In the genomic region with DNA sequence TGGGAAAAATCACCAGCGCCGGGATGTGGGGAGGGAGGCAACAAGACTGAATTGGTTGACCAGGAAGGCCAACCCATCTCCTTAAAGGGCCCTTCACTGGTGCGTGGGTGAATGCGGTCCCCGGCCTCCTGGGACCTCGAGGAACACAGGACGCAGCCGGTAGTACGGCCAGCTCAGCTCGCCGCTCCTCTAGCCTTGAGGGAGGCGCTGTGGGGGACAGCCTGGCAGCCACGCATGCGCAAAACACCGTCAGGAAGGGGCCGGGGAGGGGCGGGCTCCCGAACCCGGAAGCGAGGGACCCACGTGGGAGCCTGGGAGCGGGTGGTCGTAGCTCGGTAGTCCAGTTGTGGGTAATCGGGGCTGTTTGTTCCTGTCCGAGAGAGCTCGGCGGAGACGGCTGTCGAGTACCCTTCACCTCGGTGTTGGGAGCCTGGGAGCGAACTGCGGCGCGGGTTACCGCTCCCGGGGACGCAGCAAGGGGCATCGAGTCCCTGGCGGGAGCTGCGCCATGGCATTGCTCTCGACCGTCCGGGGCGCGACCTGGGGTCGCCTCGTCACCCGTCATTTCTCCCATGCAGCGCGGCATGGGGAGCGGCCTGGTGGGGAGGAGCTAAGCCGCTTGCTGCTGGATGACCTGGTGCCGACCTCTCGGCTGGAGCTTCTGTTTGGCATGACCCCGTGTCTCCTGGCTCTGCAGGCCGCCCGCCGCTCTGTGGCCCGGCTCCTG, we compare ENCODE assay signal across 1 cellular context.
TF ChIP-seq lines count a peak whose summit lies in the region.

Gene MRM1, plus strand, starts transcription at position 281 of the 727 bp plus-strand sequence. Its CDS starts 228 bp downstream, at position 509.

TF ChIP-seq in K562, 482 proteins besides CTCF, POLR2A, EP300 and RAD21 (continued from another document and continues in another):
- TF ChIP-seq BRCA1 (IDR thresholded peaks at IDR 0.05) (no peak), BRCA1 (CRISPR knock-in tag; IDR thresholded peaks at IDR 0.05) (no peak), RAD51 (IDR thresholded peaks at IDR 0.05; ENCODE audit: borderline replicate concordance, low read depth) (peak; percentile 62; the same call in 1 of the 2 replicates), MAX (CRISPR knock-in tag; IDR thresholded peaks at IDR 0.05) (peak; percentile 87), ARHGAP35 (IDR thresholded peaks at IDR 0.05; ENCODE audit: partially characterized antibody) (no peak), GTF2F1 (IDR thresholded peaks at IDR 0.05; ENCODE audit: low read depth, low read length) (no peak; the same call in 1 of the 2 replicates), ZNF239 (CRISPR knock-in tag; IDR thresholded peaks at IDR 0.05) (no peak), ELF4 (CRISPR knock-in tag; IDR thresholded peaks at IDR 0.05) (peak; percentile 96), FOXM1 (IDR thresholded peaks at IDR 0.05; ENCODE audit: low read depth) (0 out of 2 replicates have a peak, but pooled peaks have one; percentile 22), FOXM1 (CRISPR knock-in tag; IDR thresholded peaks at IDR 0.05; ENCODE audit: low read depth) (no peak), NCOA1 (IDR thresholded peaks at IDR 0.05; ENCODE audit: low read depth) (peak; percentile 70; the same call in 1 of the 2 replicates), HDAC2 (IDR thresholded peaks at IDR 0.05) (peak; percentile 88; the same call in 1 of the 2 replicates), PURB (CRISPR knock-in tag; IDR thresholded peaks at IDR 0.05; ENCODE audit: low read depth) (no peak), RBM39 (optimal IDR thresholded peaks at IDR 0.05; ENCODE audit: low read depth, low read length) (peak; percentile 58), HCFC1 (IDR thresholded peaks at IDR 0.05; ENCODE audit: low read depth, low read length) (peak; percentile 67), RBM15 (IDR thresholded peaks at IDR 0.05; ENCODE audit: insufficient read depth, low read length) (no peak), KLF16 (IDR thresholded peaks at IDR 0.05) (no peak), ZNF212 (CRISPR knock-in tag; IDR thresholded peaks at IDR 0.05) (no peak), LCOR (CRISPR knock-in tag; IDR thresholded peaks at IDR 0.05) (no peak), ZNF586 (CRISPR knock-in tag; conservative IDR thresholded peaks at IDR 0.05) (no peak), GTF2A2 (tag; IDR thresholded peaks at IDR 0.05) (no peak), SMC3 (conservative IDR thresholded peaks at IDR 0.05; ENCODE audit: insufficient read depth, low read depth, low read length) (no peak), NRF1 (conservative IDR thresholded peaks at IDR 0.05 in 1 of 2, IDR thresholded peaks at IDR 0.05 in 1 of 2) (peak; percentile 94 to 95), TBP (optimal IDR thresholded peaks at IDR 0.05; ENCODE audit: low read depth, low read length) (peak; percentile 55), YY1 (IDR thresholded peaks at IDR 0.05; ENCODE audit: borderline replicate concordance in 1 of 3, control insufficient read depth in 1 of 3, extremely low read depth in 1 of 3, insufficient read depth in 3 of 3, insufficient read length in 1 of 3, insufficient replicate concordance in 2 of 3, low read depth in 1 of 3, low read length in 2 of 3) (peak in 1 of 3 experiments; percentile 64), WHSC1 (IDR thresholded peaks at IDR 0.05; ENCODE audit: low read length) (no peak), ZNF316 (IDR thresholded peaks at IDR 0.05) (no peak), MXI1 (IDR thresholded peaks at IDR 0.05; ENCODE audit: low read depth, low read length) (peak; percentile 95), NFIC (IDR thresholded peaks at IDR 0.05) (no peak), RCOR1 (IDR thresholded peaks at IDR 0.05; ENCODE audit: borderline replicate concordance in 1 of 2, low read depth in 2 of 2, low read length in 2 of 2) (no peak), CREM (IDR thresholded peaks at IDR 0.05; ENCODE audit: low read depth) (peak; percentile 55), MCM7 (IDR thresholded peaks at IDR 0.05) (no peak), STAT5A (IDR thresholded peaks at IDR 0.05; ENCODE audit: borderline replicate concordance, low read length) (no peak), TCFL5 (CRISPR knock-in tag; conservative IDR thresholded peaks at IDR 0.05) (no peak), ZNF274 (IDR thresholded peaks at IDR 0.05; ENCODE audit: borderline replicate concordance, low read depth, low read length) (no peak), ZNF431 (CRISPR knock-in tag; IDR thresholded peaks at IDR 0.05) (0 out of 2 replicates have a peak, but pooled peaks have one; percentile 38), ESRRA (IDR thresholded peaks at IDR 0.05; ENCODE audit: borderline replicate concordance, low read depth) (peak; percentile 56), BDP1 (IDR thresholded peaks at IDR 0.05; ENCODE audit: insufficient read depth, insufficient read length) (no peak), TAF1 (IDR thresholded peaks at IDR 0.05; ENCODE audit: control insufficient read depth, extremely low read depth, insufficient read depth, low read length, severe bottlenecking) (peak; percentile 71), NFYB (IDR thresholded peaks at IDR 0.05; ENCODE audit: extremely low read depth, insufficient read length) (no peak), NFE2 (IDR thresholded peaks at IDR 0.05; ENCODE audit: low read depth) (no peak), HOXB6 (CRISPR knock-in tag; IDR thresholded peaks at IDR 0.05; ENCODE audit: borderline replicate concordance) (no peak), POU5F1 (IDR thresholded peaks at IDR 0.05; ENCODE audit: borderline replicate concordance, low read depth, low read length, partially characterized antibody) (no peak), RBM34 (IDR thresholded peaks at IDR 0.05; ENCODE audit: borderline replicate concordance, insufficient read depth, low read length) (no peak)
- TF ChIP-seq, protein P1, sequence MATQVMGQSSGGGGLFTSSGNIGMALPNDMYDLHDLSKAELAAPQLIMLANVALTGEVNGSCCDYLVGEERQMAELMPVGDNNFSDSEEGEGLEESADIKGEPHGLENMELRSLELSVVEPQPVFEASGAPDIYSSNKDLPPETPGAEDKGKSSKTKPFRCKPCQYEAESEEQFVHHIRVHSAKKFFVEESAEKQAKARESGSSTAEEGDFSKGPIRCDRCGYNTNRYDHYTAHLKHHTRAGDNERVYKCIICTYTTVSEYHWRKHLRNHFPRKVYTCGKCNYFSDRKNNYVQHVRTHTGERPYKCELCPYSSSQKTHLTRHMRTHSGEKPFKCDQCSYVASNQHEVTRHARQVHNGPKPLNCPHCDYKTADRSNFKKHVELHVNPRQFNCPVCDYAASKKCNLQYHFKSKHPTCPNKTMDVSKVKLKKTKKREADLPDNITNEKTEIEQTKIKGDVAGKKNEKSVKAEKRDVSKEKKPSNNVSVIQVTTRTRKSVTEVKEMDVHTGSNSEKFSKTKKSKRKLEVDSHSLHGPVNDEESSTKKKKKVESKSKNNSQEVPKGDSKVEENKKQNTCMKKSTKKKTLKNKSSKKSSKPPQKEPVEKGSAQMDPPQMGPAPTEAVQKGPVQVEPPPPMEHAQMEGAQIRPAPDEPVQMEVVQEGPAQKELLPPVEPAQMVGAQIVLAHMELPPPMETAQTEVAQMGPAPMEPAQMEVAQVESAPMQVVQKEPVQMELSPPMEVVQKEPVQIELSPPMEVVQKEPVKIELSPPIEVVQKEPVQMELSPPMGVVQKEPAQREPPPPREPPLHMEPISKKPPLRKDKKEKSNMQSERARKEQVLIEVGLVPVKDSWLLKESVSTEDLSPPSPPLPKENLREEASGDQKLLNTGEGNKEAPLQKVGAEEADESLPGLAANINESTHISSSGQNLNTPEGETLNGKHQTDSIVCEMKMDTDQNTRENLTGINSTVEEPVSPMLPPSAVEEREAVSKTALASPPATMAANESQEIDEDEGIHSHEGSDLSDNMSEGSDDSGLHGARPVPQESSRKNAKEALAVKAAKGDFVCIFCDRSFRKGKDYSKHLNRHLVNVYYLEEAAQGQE (CRISPR knock-in tag; IDR thresholded peaks at IDR 0.05; ENCODE audit: low read depth) = peak; percentile 78
- TF ChIP-seq, protein P2, sequence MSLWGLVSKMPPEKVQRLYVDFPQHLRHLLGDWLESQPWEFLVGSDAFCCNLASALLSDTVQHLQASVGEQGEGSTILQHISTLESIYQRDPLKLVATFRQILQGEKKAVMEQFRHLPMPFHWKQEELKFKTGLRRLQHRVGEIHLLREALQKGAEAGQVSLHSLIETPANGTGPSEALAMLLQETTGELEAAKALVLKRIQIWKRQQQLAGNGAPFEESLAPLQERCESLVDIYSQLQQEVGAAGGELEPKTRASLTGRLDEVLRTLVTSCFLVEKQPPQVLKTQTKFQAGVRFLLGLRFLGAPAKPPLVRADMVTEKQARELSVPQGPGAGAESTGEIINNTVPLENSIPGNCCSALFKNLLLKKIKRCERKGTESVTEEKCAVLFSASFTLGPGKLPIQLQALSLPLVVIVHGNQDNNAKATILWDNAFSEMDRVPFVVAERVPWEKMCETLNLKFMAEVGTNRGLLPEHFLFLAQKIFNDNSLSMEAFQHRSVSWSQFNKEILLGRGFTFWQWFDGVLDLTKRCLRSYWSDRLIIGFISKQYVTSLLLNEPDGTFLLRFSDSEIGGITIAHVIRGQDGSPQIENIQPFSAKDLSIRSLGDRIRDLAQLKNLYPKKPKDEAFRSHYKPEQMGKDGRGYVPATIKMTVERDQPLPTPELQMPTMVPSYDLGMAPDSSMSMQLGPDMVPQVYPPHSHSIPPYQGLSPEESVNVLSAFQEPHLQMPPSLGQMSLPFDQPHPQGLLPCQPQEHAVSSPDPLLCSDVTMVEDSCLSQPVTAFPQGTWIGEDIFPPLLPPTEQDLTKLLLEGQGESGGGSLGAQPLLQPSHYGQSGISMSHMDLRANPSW (CRISPR knock-in tag; IDR thresholded peaks at IDR 0.05) = no peak
- TF ChIP-seq, protein P3, sequence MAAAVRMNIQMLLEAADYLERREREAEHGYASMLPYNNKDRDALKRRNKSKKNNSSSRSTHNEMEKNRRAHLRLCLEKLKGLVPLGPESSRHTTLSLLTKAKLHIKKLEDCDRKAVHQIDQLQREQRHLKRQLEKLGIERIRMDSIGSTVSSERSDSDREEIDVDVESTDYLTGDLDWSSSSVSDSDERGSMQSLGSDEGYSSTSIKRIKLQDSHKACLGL (CRISPR knock-in tag; IDR thresholded peaks at IDR 0.05; ENCODE audit: borderline replicate concordance, poor library complexity, severe bottlenecking) = peak; percentile 97
- TF ChIP-seq, protein P4, sequence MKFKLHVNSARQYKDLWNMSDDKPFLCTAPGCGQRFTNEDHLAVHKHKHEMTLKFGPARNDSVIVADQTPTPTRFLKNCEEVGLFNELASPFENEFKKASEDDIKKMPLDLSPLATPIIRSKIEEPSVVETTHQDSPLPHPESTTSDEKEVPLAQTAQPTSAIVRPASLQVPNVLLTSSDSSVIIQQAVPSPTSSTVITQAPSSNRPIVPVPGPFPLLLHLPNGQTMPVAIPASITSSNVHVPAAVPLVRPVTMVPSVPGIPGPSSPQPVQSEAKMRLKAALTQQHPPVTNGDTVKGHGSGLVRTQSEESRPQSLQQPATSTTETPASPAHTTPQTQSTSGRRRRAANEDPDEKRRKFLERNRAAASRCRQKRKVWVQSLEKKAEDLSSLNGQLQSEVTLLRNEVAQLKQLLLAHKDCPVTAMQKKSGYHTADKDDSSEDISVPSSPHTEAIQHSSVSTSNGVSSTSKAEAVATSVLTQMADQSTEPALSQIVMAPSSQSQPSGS (CRISPR knock-in tag; IDR thresholded peaks at IDR 0.05) = no peak
- TF ChIP-seq, protein P5, sequence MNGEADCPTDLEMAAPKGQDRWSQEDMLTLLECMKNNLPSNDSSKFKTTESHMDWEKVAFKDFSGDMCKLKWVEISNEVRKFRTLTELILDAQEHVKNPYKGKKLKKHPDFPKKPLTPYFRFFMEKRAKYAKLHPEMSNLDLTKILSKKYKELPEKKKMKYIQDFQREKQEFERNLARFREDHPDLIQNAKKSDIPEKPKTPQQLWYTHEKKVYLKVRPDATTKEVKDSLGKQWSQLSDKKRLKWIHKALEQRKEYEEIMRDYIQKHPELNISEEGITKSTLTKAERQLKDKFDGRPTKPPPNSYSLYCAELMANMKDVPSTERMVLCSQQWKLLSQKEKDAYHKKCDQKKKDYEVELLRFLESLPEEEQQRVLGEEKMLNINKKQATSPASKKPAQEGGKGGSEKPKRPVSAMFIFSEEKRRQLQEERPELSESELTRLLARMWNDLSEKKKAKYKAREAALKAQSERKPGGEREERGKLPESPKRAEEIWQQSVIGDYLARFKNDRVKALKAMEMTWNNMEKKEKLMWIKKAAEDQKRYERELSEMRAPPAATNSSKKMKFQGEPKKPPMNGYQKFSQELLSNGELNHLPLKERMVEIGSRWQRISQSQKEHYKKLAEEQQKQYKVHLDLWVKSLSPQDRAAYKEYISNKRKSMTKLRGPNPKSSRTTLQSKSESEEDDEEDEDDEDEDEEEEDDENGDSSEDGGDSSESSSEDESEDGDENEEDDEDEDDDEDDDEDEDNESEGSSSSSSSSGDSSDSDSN (IDR thresholded peaks at IDR 0.05; ENCODE audit: borderline replicate concordance in 1 of 2, low read depth in 2 of 2, low read length in 2 of 2) = 0 out of 4 replicates have a peak, but pooled peaks have one; percentile 24 to 73
- TF ChIP-seq, protein P6, sequence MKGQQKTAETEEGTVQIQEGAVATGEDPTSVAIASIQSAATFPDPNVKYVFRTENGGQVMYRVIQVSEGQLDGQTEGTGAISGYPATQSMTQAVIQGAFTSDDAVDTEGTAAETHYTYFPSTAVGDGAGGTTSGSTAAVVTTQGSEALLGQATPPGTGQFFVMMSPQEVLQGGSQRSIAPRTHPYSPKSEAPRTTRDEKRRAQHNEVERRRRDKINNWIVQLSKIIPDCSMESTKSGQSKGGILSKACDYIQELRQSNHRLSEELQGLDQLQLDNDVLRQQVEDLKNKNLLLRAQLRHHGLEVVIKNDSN (CRISPR knock-in tag; IDR thresholded peaks at IDR 0.05) = peak; percentile 75
- TF ChIP-seq, protein P7, sequence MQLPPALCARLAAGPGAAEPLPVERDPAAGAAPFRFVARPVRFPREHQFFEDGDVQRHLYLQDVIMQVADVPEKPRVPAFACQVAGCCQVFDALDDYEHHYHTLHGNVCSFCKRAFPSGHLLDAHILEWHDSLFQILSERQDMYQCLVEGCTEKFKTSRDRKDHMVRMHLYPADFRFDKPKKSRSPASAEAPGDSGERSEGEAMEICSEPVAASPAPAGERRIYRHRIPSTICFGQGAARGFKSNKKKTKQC (CRISPR knock-in tag; IDR thresholded peaks at IDR 0.05) = peak; percentile 35; the same call in 1 of the 2 replicates
